In genomic region chr12:132953163-132953425, GRCh38 we compare ENCODE assay signal across 22 cellular contexts. TPM values are rescaled to one million over a fixed set of nuclear protein-coding genes. Genes with fewer than 3 reads are reported as not detected.
DNase-seq lines count a peak whose midpoint lies in the region; ATAC-seq and TF ChIP-seq lines count a peak whose summit lies in the region.
"Had no signal": no experiment of that assay in that cellular context is flagged by ENCODE, and none has a peak within 500 bp of the region (broad histone marks: within the 10 kb centered on the region; RNA-seq: fewer than 3 reads in every experiment).

No MANE protein-coding gene starts in this region.

- CTCF ChIA-PET in CD4-positive, alpha-beta T cell (lab: Charles Lee): no interaction called here

- peak overlapping the region; percentile 56 for H3K4me3 Mint-ChIP-seq in CD4-positive, alpha-beta T cell
- peak overlapping the region; percentile 72 for H3K4me3 Mint-ChIP-seq in endothelial cell (ENCODE audit: unreplicated experiment)
- H3K4me3 Mint-ChIP-seq in nephron: peak overlapping the region; percentile 24 to 60 (median 55)
- no peak overlapping the region for H3K4me3 Mint-ChIP-seq in osteocyte (ENCODE audit: unreplicated experiment)
- H3K4me3 Mint-ChIP-seq in H9: no peak overlapping the region
- H3K4me3 Mint-ChIP-seq: B cell had no signal

- H3K79me1 ChIP-seq in H9 (ENCODE audit: insufficient read depth, low read depth, low read length, poor library complexity, severe bottlenecking): no peaks in the 10 kb centered on the region

- H3K4me1 ChIP-seq in psoas muscle: peaks cover 3% of the 10 kb centered on the region
- H3K4me1 ChIP-seq in H9 (ENCODE audit: insufficient read depth, low read length): no peaks in the 10 kb centered on the region

- no peak overlapping the region for H3K27ac ChIP-seq in CD4-positive, alpha-beta T cell (ENCODE audit: low read depth, low read length)
- H3K27ac ChIP-seq in psoas muscle: no peak overlapping the region
- no peak overlapping the region for H3K27ac ChIP-seq in H9 (ENCODE audit: insufficient read length, low read depth, low read length)
- H3K27ac ChIP-seq: 22Rv1, BLaER1, C4-2B, GM23248 had no signal

- peaks cover 29% of the 10 kb centered on the region for H3K4me1 Mint-ChIP-seq in CD4-positive, alpha-beta T cell (ENCODE audit: low read depth)
- H3K4me1 Mint-ChIP-seq in endothelial cell (ENCODE audit: unreplicated experiment) (peaks cover 18% of the 10 kb centered on the region), nephron (peaks cover 15% of the 10 kb centered on the region), osteocyte (ENCODE audit: unreplicated experiment) (peaks cover 24% of the 10 kb centered on the region), H9 (peaks cover 11 to 12% of the 10 kb centered on the region in 2 experiments)

- H3T11ph ChIP-seq in H9 (ENCODE audit: low read length): no peak overlapping the region

- H3K36me3 ChIP-seq in psoas muscle (ENCODE audit: insufficient read depth in 1 of 2, low read depth in 1 of 2): no peaks in the 10 kb centered on the region

- H3K36me3 Mint-ChIP-seq in CD4-positive, alpha-beta T cell (ENCODE audit: low read depth): peaks cover 32% of the 10 kb centered on the region
- H3K36me3 Mint-ChIP-seq in endothelial cell (ENCODE audit: low read depth, unreplicated experiment): peaks cover 53% of the 10 kb centered on the region
- peaks cover 45% of the 10 kb centered on the region for H3K36me3 Mint-ChIP-seq in nephron (ENCODE audit: low read depth)
- peaks cover 37% of the 10 kb centered on the region for H3K36me3 Mint-ChIP-seq in osteocyte (ENCODE audit: unreplicated experiment)
- H3K36me3 Mint-ChIP-seq in H9 (ENCODE audit: insufficient read depth in 1 of 3, low read depth in 3 of 3): peaks cover 42 to 50% (median 47%) of the 10 kb centered on the region in 3 experiments

- peaks cover 5% of the 10 kb centered on the region for H3K9me3 Mint-ChIP-seq in CD4-positive, alpha-beta T cell
- H3K9me3 Mint-ChIP-seq in endothelial cell (ENCODE audit: unreplicated experiment) (peaks cover 43% of the 10 kb centered on the region), nephron (peaks cover 56% of the 10 kb centered on the region), osteocyte (ENCODE audit: unreplicated experiment) (peaks cover 19% of the 10 kb centered on the region), H9 (peaks cover 56 to 63% of the 10 kb centered on the region in 2 experiments)

- no peak overlapping the region for H4K91ac ChIP-seq in H9 (ENCODE audit: insufficient read length, low read depth, low read length)

- no peak overlapping the region for H2BK12ac ChIP-seq in H9 (ENCODE audit: insufficient read length, low read depth, low read length)

- no peak overlapping the region for H3K4ac ChIP-seq in H9 (ENCODE audit: low read depth, low read length)

- no peak overlapping the region for H2BK120ac ChIP-seq in H9 (ENCODE audit: low read depth, low read length, poor library complexity, severe bottlenecking)

- H3K4me2 ChIP-seq in H9 (ENCODE audit: insufficient read depth, insufficient read length, low read length): no peak overlapping the region
- H3K4me2 ChIP-seq: BLaER1 had no signal

- no peak overlapping the region for H3K56ac ChIP-seq in H9 (ENCODE audit: insufficient read length, low read depth, low read length)

- H3K18ac ChIP-seq in H9 (ENCODE audit: insufficient read length, low read depth, low read length): no peak overlapping the region

- H2BK5ac ChIP-seq in H9 (ENCODE audit: insufficient read length, low read length): no peak overlapping the region

- no peaks in the 10 kb centered on the region for H4K20me1 ChIP-seq in H9 (ENCODE audit: control insufficient read depth, insufficient read depth, insufficient read length)
- H4K20me1 ChIP-seq: BLaER1 had no signal

- H2BK15ac ChIP-seq in H9 (ENCODE audit: low read depth, low read length): no peak overlapping the region

- H3K79me2 ChIP-seq in H9 (ENCODE audit: insufficient read depth, low read length): peaks cover 5% of the 10 kb centered on the region; the same call in 1 of the 2 replicates

- no peak overlapping the region for H3K27ac Mint-ChIP-seq in CD4-positive, alpha-beta T cell
- H3K27ac Mint-ChIP-seq in endothelial cell (ENCODE audit: unreplicated experiment): no peak overlapping the region
- no peak overlapping the region for H3K27ac Mint-ChIP-seq in nephron
- no peak overlapping the region for H3K27ac Mint-ChIP-seq in osteocyte (ENCODE audit: unreplicated experiment)
- H3K27ac Mint-ChIP-seq in H9: no peak overlapping the region; a peak in 1 of 7 replicates
- H3K27ac Mint-ChIP-seq: B cell had no signal

- no peak overlapping the region for H3K9ac ChIP-seq in H9 (ENCODE audit: extremely low read depth, insufficient read length, low read length)
- H3K9ac ChIP-seq: BLaER1, GM23248 had no signal

- no peak overlapping the region for H2BK20ac ChIP-seq in H9 (ENCODE audit: low read depth, low read length, poor library complexity, severe bottlenecking)

- no peak for DNase-seq in CD4-positive, alpha-beta T cell
- DNase-seq in endothelial cell (ENCODE audit: low spot score) (no peak), osteocyte (ENCODE audit: extremely low spot score, unreplicated experiment) (peak; percentile 82), psoas muscle (no peak), NOMO-1 treated with DMSO at 0.1 percent for 48 hours (lab: John Stamatoyannopoulos, UW; ENCODE audit: unreplicated experiment) (no peak), H9 (no peak)
- DNase-seq: CD4-positive, CD25-positive, alpha-beta regulatory T cell; CD8-positive, alpha-beta memory T cell; DMS 273 treated with DMSO at 0.1 percent for 48 hours; DMS79; EL; GDM1; GM23248; H7 had no signal

- no peaks in the 10 kb centered on the region for H3K27me3 ChIP-seq in CD4-positive, alpha-beta T cell (ENCODE audit: control insufficient read depth, insufficient read depth, low read length)
- H3K27me3 ChIP-seq in psoas muscle (ENCODE audit: insufficient read depth in 3 of 3, low read length in 2 of 3): no peaks in the 10 kb centered on the region
- no peaks in the 10 kb centered on the region for H3K27me3 ChIP-seq in H9 (ENCODE audit: insufficient read depth, low read length)
- H3K27me3 ChIP-seq: BLaER1 had no signal

- POLR2A ChIA-PET in CD4-positive, alpha-beta T cell (lab: Charles Lee): no interaction called here

- no peak overlapping the region for H3K4me3 ChIP-seq in psoas muscle
- H3K4me3 ChIP-seq: GM12878, GM23248 had no signal

- H3K23me2 ChIP-seq in H9 (ENCODE audit: insufficient read length, low read depth, low read length, poor library complexity, severe bottlenecking): peaks cover 2% of the 10 kb centered on the region

- H2AFZ ChIP-seq in H9 (ENCODE audit: low read length): no peak overlapping the region
- H2AFZ ChIP-seq: GM23248 had no signal

- ATAC-seq in CD4-positive, alpha-beta T cell (ENCODE audit: poor library complexity): no peak
- ATAC-seq in psoas muscle: no peak
- no peak for ATAC-seq in HG03354 (IDR thresholded peaks at IDR 0.05; ENCODE audit: poor library complexity, severe bottlenecking, unreplicated experiment)
- ATAC-seq: GM12878, HCT116 had no signal

- no peak overlapping the region for H3K14ac ChIP-seq in H9 (ENCODE audit: insufficient read depth, low read length)

- TF ChIP-seq CTCF in CD4-positive, alpha-beta T cell (IDR thresholded peaks at IDR 0.05): no peak
- TF ChIP-seq CTCF in endothelial cell (IDR thresholded peaks at IDR 0.05; ENCODE audit: unreplicated experiment) (no peak), nephron (IDR thresholded peaks at IDR 0.05; ENCODE audit: unreplicated experiment in 3 of 3) (no peak), osteocyte (IDR thresholded peaks at IDR 0.05) (no peak), psoas muscle (IDR thresholded peaks at IDR 0.05) (no peak), H9 (conservative IDR thresholded peaks at IDR 0.05) (no peak)

- peaks cover 18% of the 10 kb centered on the region for H3K9me3 ChIP-seq in CD4-positive, alpha-beta T cell (ENCODE audit: control insufficient read depth, low read length)
- H3K9me3 ChIP-seq in psoas muscle (peaks cover 43% of the 10 kb centered on the region), H9 (ENCODE audit: control insufficient read depth, low read depth, low read length) (peaks cover 38% of the 10 kb centered on the region)

- no peak overlapping the region for H4K8ac ChIP-seq in H9 (replicated peaks; ENCODE audit: insufficient read length, low read depth, low read length)

- H3K27me3 Mint-ChIP-seq in CD4-positive, alpha-beta T cell: no peaks in the 10 kb centered on the region
- peaks cover 40% of the 10 kb centered on the region for H3K27me3 Mint-ChIP-seq in endothelial cell (ENCODE audit: unreplicated experiment)
- H3K27me3 Mint-ChIP-seq in nephron (ENCODE audit: low read depth): peaks cover 13% of the 10 kb centered on the region
- no peaks in the 10 kb centered on the region for H3K27me3 Mint-ChIP-seq in osteocyte (ENCODE audit: unreplicated experiment)
- peaks cover 2% of the 10 kb centered on the region for H3K27me3 Mint-ChIP-seq in H9 (ENCODE audit: low read depth)
- H3K27me3 Mint-ChIP-seq: B cell; CD4-positive, CD25-positive, alpha-beta regulatory T cell; CD8-positive, alpha-beta memory T cell had no signal

- H2AK5ac ChIP-seq in H9 (ENCODE audit: insufficient read length, low read length): no peak overlapping the region

- no peak overlapping the region for H4K5ac ChIP-seq in H9 (ENCODE audit: insufficient read length, low read depth, low read length)

- H3K23ac ChIP-seq in H9 (ENCODE audit: insufficient read length, low read depth, low read length): no peak overlapping the region

- 96 to 100% (median 97%) methylated on average over 2 of the region's 2 CpGs for WGBS in psoas muscle, 3 donors
- no CpG with 5 or more reads among the region's 2 CpGs for WGBS in H9 (ENCODE audit: extremely low coverage, insufficient read length, low lambda C conversion rate)

- intact Hi-C loops in CD4-positive, alpha-beta T cell (cut with DNase I, micrococcal nuclease): no loop called here
- intact Hi-C loops in psoas muscle (cut with DNase I): no loop called here

RNA-seq across cellular contexts. Expression of gene ZNF605, which starts 3.0 kb away (rescaled TPM):
- total RNA-seq in CD4-positive, alpha-beta T cell: 1 to 10 TPM; 5.3 to 5.8 TPM
- total RNA-seq in endothelial cell (ENCODE audit: unreplicated experiment) (8.3 TPM), osteocyte (17.8 and 19.1 TPM in 2 replicates), psoas muscle (1 to 10 TPM; 6.6 to 8.8 (median 7.8) TPM), H9 (2021) (17.3 and 19.3 TPM in 2 replicates)
- polyA plus RNA-seq in psoas muscle: 1 to 10 TPM; 1.6 to 4.1 (median 2.5) TPM

RNA-seq across cellular contexts. Expression of gene ZNF26, which starts 33.1 kb away (rescaled TPM):
- total RNA-seq in CD4-positive, alpha-beta T cell: 10 to 100 TPM; 29.1 to 31.9 TPM
- total RNA-seq in endothelial cell (ENCODE audit: unreplicated experiment): 13.5 TPM
- total RNA-seq in osteocyte: 13.6 and 16.3 TPM in 2 replicates
- 1 to 10 TPM; 2.9 to 3.9 (median 3.3) TPM for total RNA-seq in psoas muscle
- 1 to 10 TPM; 1.4 to 4.0 (median 2.1) TPM for polyA plus RNA-seq in psoas muscle
- 13.2 and 16.9 TPM in 2 replicates for total RNA-seq in H9 (2021)

Comparison
In these comparisons a context has a peak if more than half of its experiments do, and no peak if none do; other contexts are left out.
1. H3K4me3 Mint-ChIP-seq: peak in CD4-positive, alpha-beta T cell (single experiment), endothelial cell (single experiment) and nephron (3 of 3); none in osteocyte (single experiment) and H9 (0 of 2).